ENCODE assay signal across 8 cellular contexts in the genomic region with DNA sequence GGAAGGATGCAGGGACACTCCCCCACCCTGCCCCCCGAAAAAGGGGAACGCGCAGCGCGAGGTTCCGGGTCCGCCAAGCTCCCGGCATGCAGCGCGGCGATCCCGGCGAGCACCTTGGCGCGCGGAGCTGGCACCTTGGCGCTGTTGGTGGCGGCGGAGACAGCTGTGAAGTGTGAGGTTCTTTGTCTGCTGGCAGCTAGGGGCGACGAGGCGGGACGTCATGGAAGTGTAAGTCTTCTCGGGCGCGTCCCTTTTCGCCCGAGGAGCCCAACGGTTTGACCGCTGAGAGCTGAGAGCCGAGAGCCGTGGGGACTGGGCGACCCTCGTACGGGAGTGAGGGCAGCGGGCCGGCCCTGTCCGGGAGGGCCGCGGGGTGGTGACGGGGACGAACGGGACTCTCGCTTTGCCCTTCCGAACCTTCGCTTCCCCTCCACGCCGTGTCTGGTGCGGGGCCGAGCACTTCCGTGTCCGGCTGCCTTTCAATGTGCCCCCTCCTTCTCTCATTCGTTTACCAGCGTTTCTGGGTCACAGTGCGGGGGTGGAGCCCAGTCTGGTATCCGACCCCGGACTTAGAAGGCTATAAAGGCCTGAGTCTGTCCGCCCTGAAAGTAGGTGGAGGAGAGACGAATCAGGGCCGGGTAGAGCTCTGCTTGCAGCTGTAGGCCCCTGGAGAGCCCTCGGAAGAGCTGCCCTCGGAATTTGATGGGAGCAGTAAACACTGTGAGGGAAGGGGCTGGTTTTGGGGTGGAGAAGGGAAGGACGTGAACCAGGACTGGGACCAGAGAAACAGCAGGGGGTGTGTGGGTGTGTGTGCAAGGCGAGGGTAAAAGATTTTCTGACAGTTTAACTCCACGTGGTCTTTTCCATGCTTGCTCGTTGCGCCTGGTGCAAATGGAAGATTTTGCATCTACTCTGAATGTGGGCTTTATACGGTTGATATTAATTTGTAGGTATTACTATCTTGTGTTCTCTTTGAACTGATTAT. TPM values are rescaled to one million over a fixed set of nuclear protein-coding genes. Genes with fewer than 3 reads are reported as not detected.
DNase-seq lines count a peak whose midpoint lies in the region; ATAC-seq, FAIRE-seq and TF ChIP-seq lines count a peak whose summit lies in the region.

A gene (plus strand): TSS at position 105 of the 985 bp plus-strand sequence. CDS start 116 bp downstream, at position 221.

- DNase-seq in GM12891 (ENCODE audit: insufficient read length, low spot score) = peak; percentile 91
- DNase-seq in NCI-H1105 (lab: John Stamatoyannopoulos, UW) = peak; percentile 68
- peak; percentile 74 to 82 (median 77) for DNase-seq in T-helper 1 cell
- DNase-seq in adrenal gland = peak; percentile 78 to 93 (median 89)
- peak; percentile 83 for DNase-seq in left ventricle myocardium inferior
- DNase-seq in psoas muscle = peak; percentile 84 to 91

- peak; percentile 88 for FAIRE-seq in GM12891 (lab: Jason Lieb, UNC)

- peak; percentile 83; the same call in 1 of the 2 replicates for TF ChIP-seq POLR2A in GM12891 (IDR thresholded peaks at IDR 0.05; ENCODE audit: low read depth, low read length)
- TF ChIP-seq POLR2A in adrenal gland (IDR thresholded peaks at IDR 0.05) = peak; percentile 49 to 77

- H3K27me3 ChIP-seq in adrenal gland (no peaks in the 10 kb centered on the region), left ventricle myocardium inferior (ENCODE audit: low read depth) (no peaks in the 10 kb centered on the region), psoas muscle (ENCODE audit: insufficient read depth in 3 of 3, low read length in 2 of 3) (no peaks in the 10 kb centered on the region)

- intact Hi-C loops in adrenal gland (cut with DNase I) = no loop called here
- intact Hi-C loops in left ventricle myocardium inferior (cut with micrococcal nuclease) = no loop called here
- intact Hi-C loops in psoas muscle (cut with DNase I) = loop anchor here (5.0 kb wide), 1 partner anchor 38 kb away; a partner anchor contains a TSS

- H3K4me3 ChIP-seq in adrenal gland = peak within 1 kb of the TSS; percentile 56 to 93 (median 59)
- H3K4me3 ChIP-seq in left ventricle myocardium inferior = peak within 1 kb of the TSS; percentile 98
- H3K4me3 ChIP-seq in psoas muscle = peak within 1 kb of the TSS; percentile 80
- H3K4me3 ChIP-seq in urinary bladder (ENCODE audit: low read depth, low read length) = peak within 1 kb of the TSS; percentile 65

- H3K9me3 ChIP-seq in adrenal gland (replicated peaks in 1 of 3) (no peaks in the 10 kb centered on the region), left ventricle myocardium inferior (replicated peaks) (no peaks in the 10 kb centered on the region), psoas muscle (no peaks in the 10 kb centered on the region)

- ATAC-seq in HG02642 (IDR thresholded peaks at IDR 0.05; ENCODE audit: poor library complexity, unreplicated experiment) (peak; percentile 88), psoas muscle (peak; percentile 92 to 97 (median 94))

- H3K4me1 ChIP-seq in adrenal gland (replicated peaks in 1 of 2) = peaks cover 6 to 46% of the 10 kb centered on the region in 2 donors
- H3K4me1 ChIP-seq in left ventricle myocardium inferior = peaks cover 63% of the 10 kb centered on the region
- peaks cover 38% of the 10 kb centered on the region for H3K4me1 ChIP-seq in psoas muscle
- peaks cover 7% of the 10 kb centered on the region for H3K4me1 ChIP-seq in urinary bladder (ENCODE audit: insufficient read depth)

- WGBS in adrenal gland, 4 donors = 0 to 1% (median 0%) methylated on average over 37 to 68 of the region's 68 CpGs
- 0 to 1% (median 0%) methylated on average over 65 to 68 of the region's 68 CpGs for WGBS in psoas muscle, 3 donors
- under 1% methylated on average over 68 of the region's 68 CpGs for WGBS in urinary bladder

- peak within 1 kb of the TSS; percentile 68 to 99 (median 89) for H3K27ac ChIP-seq in adrenal gland
- H3K27ac ChIP-seq in left ventricle myocardium inferior (replicated peaks) = peak within 1 kb of the TSS; percentile 98
- peak within 1 kb of the TSS; percentile 97 for H3K27ac ChIP-seq in psoas muscle
- H3K27ac ChIP-seq in urinary bladder (ENCODE audit: low read depth) = peak within 1 kb of the TSS; percentile 96

- H3K36me3 ChIP-seq in adrenal gland (replicated peaks in 1 of 2) (no peaks in the 10 kb centered on the region), left ventricle myocardium inferior (no peaks in the 10 kb centered on the region), psoas muscle (ENCODE audit: insufficient read depth in 1 of 2, low read depth in 1 of 2) (no peaks in the 10 kb centered on the region), urinary bladder (ENCODE audit: insufficient read depth) (no peaks in the 10 kb centered on the region)

- TF ChIP-seq CTCF in adrenal gland (IDR thresholded peaks at IDR 0.05) (peak in 3 of 6 experiments; percentile 21 to 38 (median 31)), left ventricle myocardium inferior (IDR thresholded peaks at IDR 0.05; ENCODE audit: borderline replicate concordance) (peak; percentile 40), psoas muscle (IDR thresholded peaks at IDR 0.05) (no peak)

TF ChIP-seq in GM12891, 5 proteins besides CTCF, POLR2A, EP300 and RAD21:
- TF ChIP-seq TAF1 (IDR thresholded peaks at IDR 0.05; ENCODE audit: low read depth, low read length) (peak; percentile 52), POLR2AphosphoS5 (IDR thresholded peaks at IDR 0.05; ENCODE audit: low read depth, low read length) (peak; percentile 88), SPI1 (IDR thresholded peaks at IDR 0.05; ENCODE audit: low read depth, low read length) (peak; percentile 86), POU2F2 (IDR thresholded peaks at IDR 0.05; ENCODE audit: low read depth, low read length) (peak; percentile 80), PAX5 (IDR thresholded peaks at IDR 0.05; ENCODE audit: insufficient read depth, low read length, severe bottlenecking) (no peak)

RNA-seq across cellular contexts. Expression of the gene that starts here (rescaled TPM):
- polyA plus RNA-seq in GM12891 (2012; ENCODE audit: low read depth, missing spikeins) = 19.9 TPM
- 10 to 100 TPM; 28.9 to 53.3 (median 41.4) TPM for total RNA-seq in adrenal gland
- polyA plus RNA-seq in adrenal gland = 10 to 100 TPM; 14.5 to 46.7 (median 21.6) TPM
- total RNA-seq in left ventricle myocardium inferior = 23.2 TPM
- total RNA-seq in psoas muscle = 10 to 100 TPM; 11.3 to 18.8 (median 13.0) TPM
- polyA plus RNA-seq in psoas muscle = 10 to 100 TPM; 11.9 to 23.8 (median 17.7) TPM
- total RNA-seq in urinary bladder = 33.2 TPM
- 23.1 TPM for polyA plus RNA-seq in urinary bladder

Comparison
In these comparisons a context has a peak if more than half of its experiments do, and no peak if none do; other contexts are left out.
1. Peak in every context shown above with its lines: DNase-seq, ATAC-seq, H3K4me3 ChIP-seq and H3K27ac ChIP-seq.
2. intact Hi-C loops: an anchor here in psoas muscle (5.0 kb wide); none called in adrenal gland and left ventricle myocardium inferior.